8 cellular contexts compared by ENCODE assay signal in genomic region chr6:39228992-39229767, GRCh38. TPM values are rescaled to one million over a fixed set of nuclear protein-coding genes. Genes with fewer than 3 reads are reported as not detected.
A peak's percentile ranks its signal among the peaks of the same experiment; 100 is the strongest.
DNase-seq lines count a peak whose midpoint lies in the region; ATAC-seq and TF ChIP-seq lines count a peak whose summit lies in the region.

TSS of gene KCNK5 (minus strand) at chr6:39229475. CDS start at chr6:39229111, 364 bp downstream.

- no peaks in the 10 kb centered on the region for H3K9me3 ChIP-seq in CD4-positive, CD25-positive, alpha-beta regulatory T cell (ENCODE audit: control insufficient read depth in 2 of 2, low read length in 2 of 2)
- H3K9me3 ChIP-seq in adrenal gland (replicated peaks in 1 of 3) (no peaks in the 10 kb centered on the region), iPS DF 6.9 (ENCODE audit: control insufficient read depth, insufficient read depth, low read length) (no peaks in the 10 kb centered on the region)

- peaks cover 46% of the 10 kb centered on the region for H3K27me3 Mint-ChIP-seq in CD4-positive, CD25-positive, alpha-beta regulatory T cell

- peaks cover 2% of the 10 kb centered on the region for H3K27me3 ChIP-seq in CD4-positive, CD25-positive, alpha-beta regulatory T cell (ENCODE audit: control insufficient read depth, insufficient read depth, low read length)
- peaks cover 9% of the 10 kb centered on the region for H3K27me3 ChIP-seq in adrenal gland
- H3K27me3 ChIP-seq in iPS DF 6.9 (ENCODE audit: control insufficient read depth, insufficient read depth, low read length), result no peaks in the 10 kb centered on the region

- TF ChIP-seq POLR2A in adrenal gland (IDR thresholded peaks at IDR 0.05), result peak in 1 of 2 donors; percentile 42

- H3K9me3 Mint-ChIP-seq in CD4-positive, CD25-positive, alpha-beta regulatory T cell, result peaks cover 0 to 2% (median 0%) of the 10 kb centered on the region in 7 donors

- H3K27ac Mint-ChIP-seq in CD4-positive, CD25-positive, alpha-beta regulatory T cell, result peak within 1 kb of the TSS in 1 of 3 donors; percentile 12

- peak within 1 kb of the TSS; percentile 73 to 90 (median 80) for H3K4me3 Mint-ChIP-seq in CD4-positive, CD25-positive, alpha-beta regulatory T cell

- no peaks in the 10 kb centered on the region for H3K36me3 Mint-ChIP-seq in CD4-positive, CD25-positive, alpha-beta regulatory T cell

- peak; percentile 38 to 73 (median 66) for TF ChIP-seq CTCF in adrenal gland (IDR thresholded peaks at IDR 0.05)

- 1 to 6% (median 1%) methylated on average over 37 to 73 of the region's 73 CpGs for WGBS in adrenal gland, 4 donors
- no CpG with 5 or more reads among the region's 73 CpGs for WGBS in iPS DF 6.9 (ENCODE audit: insufficient coverage, insufficient read length)

- H3K4me1 Mint-ChIP-seq in CD4-positive, CD25-positive, alpha-beta regulatory T cell, result peaks cover 0 to 40% (median 11%) of the 10 kb centered on the region in 4 donors

- ATAC-seq in CD4-positive, CD25-positive, alpha-beta regulatory T cell (ENCODE audit: low read depth in 2 of 2), result peak; percentile 77 to 81
- peak; percentile 76 for ATAC-seq in GM21367 (IDR thresholded peaks at IDR 0.05; ENCODE audit: unreplicated experiment)

- DNase-seq in CD4-positive, CD25-positive, alpha-beta regulatory T cell, result peak; percentile 37 to 89 (median 54)
- DNase-seq in Kasumi-1 (lab: John Stamatoyannopoulos, UW), result peak; percentile 84 to 85
- peak; percentile 71 for DNase-seq in SW480 (ENCODE audit: low spot score)
- DNase-seq in adrenal gland, result peak; percentile 73 to 91 (median 79)
- peak; percentile 86 for DNase-seq in iPS DF 6.9 (ENCODE audit: low read depth, low spot score)
- peak; percentile 1 for DNase-seq in skeletal muscle cell (ENCODE audit: low read depth)
- DNase-seq in SHP77 (lab: John Stamatoyannopoulos, UW), result no peak

- peak within 1 kb of the TSS; percentile 57 for H3K4me3 ChIP-seq in CD4-positive, CD25-positive, alpha-beta regulatory T cell (ENCODE audit: low read depth, low read length)
- peak within 1 kb of the TSS in 2 of 4 donors; percentile 11 to 67 for H3K4me3 ChIP-seq in adrenal gland
- H3K4me3 ChIP-seq in iPS DF 6.9 (ENCODE audit: low read length), result peak within 1 kb of the TSS; percentile 72
- H3K4me3 ChIP-seq in skeletal muscle cell (ENCODE audit: low read depth, low read length), result peak within 1 kb of the TSS; percentile 46

- H3K36me3 ChIP-seq in CD4-positive, CD25-positive, alpha-beta regulatory T cell (ENCODE audit: control insufficient read depth, insufficient read depth, low read length), result no peaks in the 10 kb centered on the region
- H3K36me3 ChIP-seq in adrenal gland (replicated peaks in 1 of 2) (no peaks in the 10 kb centered on the region), iPS DF 6.9 (ENCODE audit: control insufficient read depth, insufficient read depth, low read length) (no peaks in the 10 kb centered on the region)

- intact Hi-C loops in adrenal gland (cut with DNase I), result no loop called here

- no peak within 1 kb of the TSS for H3K27ac ChIP-seq in CD4-positive, CD25-positive, alpha-beta regulatory T cell (ENCODE audit: insufficient read depth, low read length, poor library complexity, severe bottlenecking)
- H3K27ac ChIP-seq in adrenal gland (peak within 1 kb of the TSS in 1 of 5 donors; percentile 57), iPS DF 6.9 (ENCODE audit: low read length) (no peak within 1 kb of the TSS)

- peaks cover 34% of the 10 kb centered on the region for H3K4me1 ChIP-seq in CD4-positive, CD25-positive, alpha-beta regulatory T cell (ENCODE audit: control insufficient read depth, insufficient read depth, low read length, poor library complexity, severe bottlenecking)
- H3K4me1 ChIP-seq in adrenal gland (replicated peaks in 1 of 2), result peaks cover 14 to 17% of the 10 kb centered on the region in 2 donors
- peaks cover 11% of the 10 kb centered on the region for H3K4me1 ChIP-seq in iPS DF 6.9 (ENCODE audit: control insufficient read depth, insufficient read depth, low read length)

RNA-seq across cellular contexts. Expression of gene KCNK5, which starts in this region (rescaled TPM):
- 0.86 TPM for total RNA-seq in CD4-positive, CD25-positive, alpha-beta regulatory T cell
- polyA plus RNA-seq in CD4-positive, CD25-positive, alpha-beta regulatory T cell, result under 1 TPM in 3 of 4 donors, not detected in 1; 0.13 to 0.71 (median 0.34) TPM
- 10 to 100 TPM in 1 of 8 donors, 1 to 10 TPM in 3, under 1 TPM in 4; 0.48 to 57.1 (median 1.0) TPM for total RNA-seq in adrenal gland
- 1 to 10 TPM in 1 of 3 donors, under 1 TPM in 2; 0.26 to 1.2 (median 0.64) TPM for polyA plus RNA-seq in adrenal gland

Comparison
In these comparisons a context has a peak if more than half of its experiments do, and no peak if none do; other contexts are left out.
1. Peak in DNase-seq, ATAC-seq and H3K4me3 ChIP-seq in CD4-positive, CD25-positive, alpha-beta regulatory T cell; RNA of the gene not detected or under 1 TPM.
2. DNase-seq: peak in Kasumi-1 (2 of 2), SW480 (single experiment), adrenal gland (7 of 7), iPS DF 6.9 (single experiment) and skeletal muscle cell (single experiment); none in SHP77 (0 of 2).